In the genomic region with DNA sequence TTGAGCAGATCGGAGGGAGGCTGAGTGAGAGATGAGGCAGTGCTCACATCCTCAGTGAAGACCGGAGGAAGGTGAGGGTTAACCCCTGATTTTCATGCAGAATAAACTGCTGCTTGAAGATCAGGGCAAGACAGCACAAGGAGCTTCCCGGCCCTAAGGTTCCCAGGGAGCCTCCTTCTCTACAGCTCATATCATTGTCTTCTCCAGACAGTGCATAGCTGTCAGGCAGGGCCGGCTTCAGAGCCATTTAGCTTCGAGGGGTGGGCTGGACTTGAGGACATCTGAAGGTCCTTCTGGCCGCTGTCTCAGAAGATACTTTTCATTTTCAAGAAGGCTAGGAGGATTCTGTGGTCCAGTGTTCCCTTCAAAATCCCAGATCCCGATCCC, we compare ENCODE assay signal across 20 cellular contexts. TPM values are rescaled to one million over a fixed set of nuclear protein-coding genes. Genes with fewer than 3 reads are reported as not detected.
"Had no signal": no experiment of that assay in that cellular context is flagged by ENCODE, and none has a peak within 500 bp of the region (broad histone marks: within the 10 kb centered on the region; RNA-seq: fewer than 3 reads in every experiment).

No MANE protein-coding gene starts in this region.

- H3K4me1 ChIP-seq: testis had no signal

- DNase-seq: activated CD4-positive, alpha-beta memory T cell treated with anti-CD3 and anti-CD28 coated beads, Interleukin-2, amount 10 ng/mL, durations not matched to agents 7 days and 5 days; activated CD4-positive, alpha-beta T cell treated with anti-CD3 and anti-CD28 coated beads for 4 hours; activated naive CD4-positive, alpha-beta T cell treated with anti-CD3 and anti-CD28 coated beads, Interleukin-2, amount 10 ng/mL, durations not matched to agents 7 days and 5 days; activated naive CD8-positive, alpha-beta T cell treated with anti-CD3 and anti-CD28 coated beads, Interleukin-2, amount 50 U/mL, for 24 hours; activated T-cell treated with anti-CD3 and anti-CD28 coated beads, Interleukin-2, amount 50 U/mL, for 4 hours; cortex of kidney; effector CD8-positive, alpha-beta T cell; hypothalamus; islet precursor cell; left colon; naive B cell; stimulated activated CD4-positive, alpha-beta T cell treated with anti-CD3 and anti-CD28 coated beads, Interleukin-15, amount 100 ng/mL, for 24 hours; stimulated activated CD4-positive, alpha-beta T cell treated with anti-CD3 and anti-CD28 coated beads, Interleukin-2, amount 100 ng/mL, for 48 hours; stimulated activated naive CD8-positive, alpha-beta T cell treated with anti-CD3 and anti-CD28 coated beads, Interleukin-15, amount 100 ng/mL, for 72 hours; testis had no signal

- H3K4me3 ChIP-seq: lung, psoas muscle, SK-N-MC, skin epidermis, testis had no signal

- H3K9me3 ChIP-seq: psoas muscle, testis had no signal

- H3K27ac ChIP-seq: psoas muscle, SK-N-MC, skin epidermis, testis had no signal

- H3K27me3 ChIP-seq: testis had no signal

RNA-seq across cellular contexts. Expression of a gene that starts 7.2 kb away (rescaled TPM):
- total RNA-seq: activated CD4-positive, alpha-beta memory T cell treated with anti-CD3 and anti-CD28 coated beads, Interleukin-2, amount 10 ng/mL, durations not matched to agents 7 days and 5 days; mononuclear cell had no signal

RNA-seq across cellular contexts. Expression of a gene that starts 27.3 kb away (rescaled TPM):
- total RNA-seq: activated CD4-positive, alpha-beta memory T cell treated with anti-CD3 and anti-CD28 coated beads, Interleukin-2, amount 10 ng/mL, durations not matched to agents 7 days and 5 days; activated T-cell treated with anti-CD3 and anti-CD28 coated beads, Interleukin-2, amount 50 U/mL, for 4 hours; mononuclear cell had no signal
